In genomic region chr5:159209438-159210305, GRCh38 we compare ENCODE assay signal across 8 cellular contexts. TPM values are rescaled to one million over a fixed set of nuclear protein-coding genes. Genes with fewer than 3 reads are reported as not detected.
DNase-seq lines count a peak whose midpoint lies in the region; ATAC-seq and TF ChIP-seq lines count a peak whose summit lies in the region.

Gene RNF145 (minus strand): TSS chr5:159209553. CDS start chr5:159203617, 5,936 bp downstream.

- H3K4me3 ChIP-seq in AG04450 (ENCODE audit: low read depth, low read length): peak within 1 kb of the TSS; percentile 85

- no peaks in the 10 kb centered on the region for H3K27me3 ChIP-seq in AG04450 (ENCODE audit: control insufficient read depth, insufficient read depth, low read length)

- peak; percentile 59 for DNase-seq in AG04450 (ENCODE audit: low read depth, low spot score)
- peak; percentile 82 for DNase-seq in NCI-H345 (lab: John Stamatoyannopoulos, UW)
- DNase-seq in cerebellar cortex (ENCODE audit: low spot score): peak; percentile 86
- peak; percentile 65 for DNase-seq in kidney glomerular epithelial cell (lab: John Stamatoyannopoulos, UW)
- peak; percentile 86 to 89 for DNase-seq in stimulated activated CD4-positive, alpha-beta T cell treated with anti-CD3 and anti-CD28 coated beads, Interleukin-1b, Interleukin-23, amount 100 ng/mL, for 1 hour (ENCODE audit: low read depth in 2 of 2)

- POLR2A ChIA-PET in AG04450 (lab: Yijun Ruan, JAX): no interaction called here

- no peaks in the 10 kb centered on the region for H3K9me3 ChIP-seq in AG04450 (ENCODE audit: control insufficient read depth, insufficient read depth, low read length)

- TF ChIP-seq CTCF in AG04450 (IDR thresholded peaks at IDR 0.05; ENCODE audit: low read depth, low read length): no peak

- CTCF ChIA-PET in AG04450 (lab: Charles Lee): no interaction called here

- H3K27ac ChIP-seq in AG04450 (ENCODE audit: low read depth, low read length): peak within 1 kb of the TSS; percentile 95

- peak; percentile 58 for ATAC-seq in GM18873 (IDR thresholded peaks at IDR 0.05; ENCODE audit: low FRiP score, unreplicated experiment)
- peak; percentile 67 for ATAC-seq in HG03135 (IDR thresholded peaks at IDR 0.05; ENCODE audit: unreplicated experiment)
- peak; percentile 81 to 84 for ATAC-seq in activated CD4-positive, CD25-positive, alpha-beta regulatory T cell treated with anti-CD3 and anti-CD28 coated beads, Interleukin-2, amount 50 U/mL, for 24 hours

RNA-seq across cellular contexts. Expression of gene RNF145, which starts in this region (rescaled TPM):
- 66.3 and 80.2 TPM in 2 replicates for polyA plus RNA-seq in AG04450 (2011; rRNA removed)
- polyA minus RNA-seq in AG04450 (2011; rRNA and poly(A)+ RNA removed): 42.8 and 56.3 TPM in 2 replicates

Comparison
In these comparisons a context has a peak if more than half of its experiments do, and no peak if none do; other contexts are left out.
1. Peak in every context shown above with its lines: DNase-seq, ATAC-seq, H3K4me3 ChIP-seq and H3K27ac ChIP-seq.